15 cellular contexts compared by ENCODE assay signal in the genomic region with DNA sequence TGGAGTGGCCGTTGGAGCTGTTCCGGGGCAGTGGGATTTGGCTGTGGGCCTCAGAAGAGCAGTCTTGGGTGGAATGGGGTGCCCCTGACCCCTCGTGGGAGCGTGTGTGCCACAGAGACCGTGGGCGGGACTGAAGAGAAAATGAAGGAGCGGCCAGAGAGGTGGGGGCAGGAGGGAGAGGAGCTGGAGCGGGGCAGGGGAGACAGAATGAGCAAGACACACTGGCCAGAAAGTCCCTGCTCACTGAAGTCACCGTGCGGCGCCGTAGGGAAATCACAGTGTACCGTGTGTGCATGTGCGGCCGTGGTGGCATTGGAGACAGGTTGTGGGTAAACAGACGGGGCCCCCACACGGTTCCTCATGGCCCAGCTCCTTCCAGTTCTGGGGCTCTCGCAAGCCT. TPM values are rescaled to one million over a fixed set of nuclear protein-coding genes. Genes with fewer than 3 reads are reported as not detected.
"Had no signal": no experiment of that assay in that cellular context is flagged by ENCODE, and none has a peak within 500 bp of the region (broad histone marks: within the 10 kb centered on the region; RNA-seq: fewer than 3 reads in every experiment).

No MANE protein-coding gene starts in this region.

RNA-seq across cellular contexts. Expression of gene SPDYE17, which starts 40.0 kb away (rescaled TPM):
- total RNA-seq: activated B cell treated with CpG ODN at 0.5 μM for 24 hours; activated CD4-positive, alpha-beta memory T cell treated with anti-CD3 and anti-CD28 coated beads, Interleukin-2, amount 10 ng/mL, durations not matched to agents 7 days and 5 days; activated CD4-positive, alpha-beta T cell treated with anti-CD3 and anti-CD28 coated beads, Interleukin-2, amount 10 ng/mL, durations not matched to agents 7 days and 5 days; activated CD8-positive, alpha-beta memory T cell treated with anti-CD3 and anti-CD28 coated beads, Interleukin-2, amount 10 ng/mL, durations not matched to agents 7 days and 5 days; activated CD8-positive, alpha-beta T cell treated with anti-CD3 and anti-CD28 coated beads, Interleukin-2, amount 10 ng/mL, durations not matched to agents 7 days and 5 days; activated naive CD4-positive, alpha-beta T cell treated with anti-CD3 and anti-CD28 coated beads, Interleukin-2, amount 50 U/mL, for 72 hours; activated naive CD8-positive, alpha-beta T cell treated with anti-CD3 and anti-CD28 coated beads for 36 hours; activated T-helper 2 cell treated with anti-CD3 and anti-CD28 coated beads, Interferon-gamma antibody, Interleukin-2, Interleukin-4, amounts not matched to agents 10 μg/mL and 5 μg/mL and 100 μg/mL, durations not matched to agents 14 hours and 24 hours and 36 hours; adrenal gland; aorta; astrocyte; body of pancreas; breast epithelium; cardiac septum; cerebellum had no signal
- polyA plus RNA-seq: adrenal gland, aorta had no signal
